In the genomic region with DNA sequence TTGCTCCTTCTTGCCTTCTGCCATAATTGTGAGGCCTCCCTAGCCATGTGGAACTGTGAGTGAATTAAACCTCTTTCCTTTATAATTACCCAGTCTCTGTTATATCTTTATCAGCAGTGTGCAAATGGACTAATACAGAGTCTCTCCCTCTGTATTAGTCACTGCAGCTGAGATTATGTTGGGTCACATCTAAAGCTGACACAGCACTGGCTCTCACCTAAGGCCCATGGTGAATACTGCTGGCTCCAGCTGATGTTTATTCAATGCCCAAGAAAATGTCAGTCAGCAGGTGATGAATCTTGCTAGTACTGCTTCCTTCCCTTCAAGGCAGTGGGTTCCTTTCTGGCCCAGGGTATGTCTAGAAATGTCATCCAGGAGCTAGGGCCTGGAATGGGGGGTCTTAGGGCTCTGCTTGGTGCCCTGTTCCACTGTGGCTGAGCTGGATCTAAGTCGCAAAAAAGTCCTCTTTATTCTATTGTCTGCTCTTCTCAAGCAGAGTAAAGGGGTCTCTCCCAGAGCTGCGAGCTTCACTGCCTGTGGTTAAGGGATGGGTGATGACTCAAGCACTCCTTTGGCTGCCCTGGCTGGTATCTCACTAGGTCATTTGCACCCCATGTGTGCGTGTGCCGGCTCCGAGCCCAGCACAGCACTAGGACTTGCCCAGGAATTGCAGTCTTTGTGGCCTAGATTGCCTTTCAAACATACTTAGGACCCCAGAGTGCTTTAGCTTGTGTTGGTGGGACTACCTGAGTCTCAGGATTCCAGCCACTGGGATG, we compare ENCODE assay signal across 1 cellular context.
TF ChIP-seq lines count a peak whose summit lies in the region.

No MANE protein-coding gene starts in this region.

TF ChIP-seq in GM23338, 12 proteins besides CTCF, POLR2A, EP300 and RAD21:
- TF ChIP-seq EZH2 (IDR thresholded peaks at IDR 0.05; ENCODE audit: low read depth, unreplicated experiment) (no peak), STAT1 (IDR thresholded peaks at IDR 0.05; ENCODE audit: unreplicated experiment) (no peak), POLR2AphosphoS5 (IDR thresholded peaks at IDR 0.05; ENCODE audit: low read depth) (no peak), EZH2phosphoT487 (IDR thresholded peaks at IDR 0.05; ENCODE audit: unreplicated experiment) (no peak), ZNF331 (CRISPR knock-in tag; IDR thresholded peaks at IDR 0.05; ENCODE audit: low read depth) (no peak), CREB1 (CRISPR knock-in tag; IDR thresholded peaks at IDR 0.05; ENCODE audit: low read depth) (no peak), JUNB (IDR thresholded peaks at IDR 0.05; ENCODE audit: unreplicated experiment) (no peak), NANOG (IDR thresholded peaks at IDR 0.05; ENCODE audit: borderline replicate concordance) (no peak), ZNF114 (CRISPR knock-in tag; IDR thresholded peaks at IDR 0.05) (no peak)
- TF ChIP-seq, protein P1, sequence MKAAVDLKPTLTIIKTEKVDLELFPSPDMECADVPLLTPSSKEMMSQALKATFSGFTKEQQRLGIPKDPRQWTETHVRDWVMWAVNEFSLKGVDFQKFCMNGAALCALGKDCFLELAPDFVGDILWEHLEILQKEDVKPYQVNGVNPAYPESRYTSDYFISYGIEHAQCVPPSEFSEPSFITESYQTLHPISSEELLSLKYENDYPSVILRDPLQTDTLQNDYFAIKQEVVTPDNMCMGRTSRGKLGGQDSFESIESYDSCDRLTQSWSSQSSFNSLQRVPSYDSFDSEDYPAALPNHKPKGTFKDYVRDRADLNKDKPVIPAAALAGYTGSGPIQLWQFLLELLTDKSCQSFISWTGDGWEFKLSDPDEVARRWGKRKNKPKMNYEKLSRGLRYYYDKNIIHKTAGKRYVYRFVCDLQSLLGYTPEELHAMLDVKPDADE (IDR thresholded peaks at IDR 0.05) = no peak
- TF ChIP-seq, protein P2, sequence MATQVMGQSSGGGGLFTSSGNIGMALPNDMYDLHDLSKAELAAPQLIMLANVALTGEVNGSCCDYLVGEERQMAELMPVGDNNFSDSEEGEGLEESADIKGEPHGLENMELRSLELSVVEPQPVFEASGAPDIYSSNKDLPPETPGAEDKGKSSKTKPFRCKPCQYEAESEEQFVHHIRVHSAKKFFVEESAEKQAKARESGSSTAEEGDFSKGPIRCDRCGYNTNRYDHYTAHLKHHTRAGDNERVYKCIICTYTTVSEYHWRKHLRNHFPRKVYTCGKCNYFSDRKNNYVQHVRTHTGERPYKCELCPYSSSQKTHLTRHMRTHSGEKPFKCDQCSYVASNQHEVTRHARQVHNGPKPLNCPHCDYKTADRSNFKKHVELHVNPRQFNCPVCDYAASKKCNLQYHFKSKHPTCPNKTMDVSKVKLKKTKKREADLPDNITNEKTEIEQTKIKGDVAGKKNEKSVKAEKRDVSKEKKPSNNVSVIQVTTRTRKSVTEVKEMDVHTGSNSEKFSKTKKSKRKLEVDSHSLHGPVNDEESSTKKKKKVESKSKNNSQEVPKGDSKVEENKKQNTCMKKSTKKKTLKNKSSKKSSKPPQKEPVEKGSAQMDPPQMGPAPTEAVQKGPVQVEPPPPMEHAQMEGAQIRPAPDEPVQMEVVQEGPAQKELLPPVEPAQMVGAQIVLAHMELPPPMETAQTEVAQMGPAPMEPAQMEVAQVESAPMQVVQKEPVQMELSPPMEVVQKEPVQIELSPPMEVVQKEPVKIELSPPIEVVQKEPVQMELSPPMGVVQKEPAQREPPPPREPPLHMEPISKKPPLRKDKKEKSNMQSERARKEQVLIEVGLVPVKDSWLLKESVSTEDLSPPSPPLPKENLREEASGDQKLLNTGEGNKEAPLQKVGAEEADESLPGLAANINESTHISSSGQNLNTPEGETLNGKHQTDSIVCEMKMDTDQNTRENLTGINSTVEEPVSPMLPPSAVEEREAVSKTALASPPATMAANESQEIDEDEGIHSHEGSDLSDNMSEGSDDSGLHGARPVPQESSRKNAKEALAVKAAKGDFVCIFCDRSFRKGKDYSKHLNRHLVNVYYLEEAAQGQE (IDR thresholded peaks at IDR 0.05; ENCODE audit: unreplicated experiment) = no peak
- TF ChIP-seq, protein P3, sequence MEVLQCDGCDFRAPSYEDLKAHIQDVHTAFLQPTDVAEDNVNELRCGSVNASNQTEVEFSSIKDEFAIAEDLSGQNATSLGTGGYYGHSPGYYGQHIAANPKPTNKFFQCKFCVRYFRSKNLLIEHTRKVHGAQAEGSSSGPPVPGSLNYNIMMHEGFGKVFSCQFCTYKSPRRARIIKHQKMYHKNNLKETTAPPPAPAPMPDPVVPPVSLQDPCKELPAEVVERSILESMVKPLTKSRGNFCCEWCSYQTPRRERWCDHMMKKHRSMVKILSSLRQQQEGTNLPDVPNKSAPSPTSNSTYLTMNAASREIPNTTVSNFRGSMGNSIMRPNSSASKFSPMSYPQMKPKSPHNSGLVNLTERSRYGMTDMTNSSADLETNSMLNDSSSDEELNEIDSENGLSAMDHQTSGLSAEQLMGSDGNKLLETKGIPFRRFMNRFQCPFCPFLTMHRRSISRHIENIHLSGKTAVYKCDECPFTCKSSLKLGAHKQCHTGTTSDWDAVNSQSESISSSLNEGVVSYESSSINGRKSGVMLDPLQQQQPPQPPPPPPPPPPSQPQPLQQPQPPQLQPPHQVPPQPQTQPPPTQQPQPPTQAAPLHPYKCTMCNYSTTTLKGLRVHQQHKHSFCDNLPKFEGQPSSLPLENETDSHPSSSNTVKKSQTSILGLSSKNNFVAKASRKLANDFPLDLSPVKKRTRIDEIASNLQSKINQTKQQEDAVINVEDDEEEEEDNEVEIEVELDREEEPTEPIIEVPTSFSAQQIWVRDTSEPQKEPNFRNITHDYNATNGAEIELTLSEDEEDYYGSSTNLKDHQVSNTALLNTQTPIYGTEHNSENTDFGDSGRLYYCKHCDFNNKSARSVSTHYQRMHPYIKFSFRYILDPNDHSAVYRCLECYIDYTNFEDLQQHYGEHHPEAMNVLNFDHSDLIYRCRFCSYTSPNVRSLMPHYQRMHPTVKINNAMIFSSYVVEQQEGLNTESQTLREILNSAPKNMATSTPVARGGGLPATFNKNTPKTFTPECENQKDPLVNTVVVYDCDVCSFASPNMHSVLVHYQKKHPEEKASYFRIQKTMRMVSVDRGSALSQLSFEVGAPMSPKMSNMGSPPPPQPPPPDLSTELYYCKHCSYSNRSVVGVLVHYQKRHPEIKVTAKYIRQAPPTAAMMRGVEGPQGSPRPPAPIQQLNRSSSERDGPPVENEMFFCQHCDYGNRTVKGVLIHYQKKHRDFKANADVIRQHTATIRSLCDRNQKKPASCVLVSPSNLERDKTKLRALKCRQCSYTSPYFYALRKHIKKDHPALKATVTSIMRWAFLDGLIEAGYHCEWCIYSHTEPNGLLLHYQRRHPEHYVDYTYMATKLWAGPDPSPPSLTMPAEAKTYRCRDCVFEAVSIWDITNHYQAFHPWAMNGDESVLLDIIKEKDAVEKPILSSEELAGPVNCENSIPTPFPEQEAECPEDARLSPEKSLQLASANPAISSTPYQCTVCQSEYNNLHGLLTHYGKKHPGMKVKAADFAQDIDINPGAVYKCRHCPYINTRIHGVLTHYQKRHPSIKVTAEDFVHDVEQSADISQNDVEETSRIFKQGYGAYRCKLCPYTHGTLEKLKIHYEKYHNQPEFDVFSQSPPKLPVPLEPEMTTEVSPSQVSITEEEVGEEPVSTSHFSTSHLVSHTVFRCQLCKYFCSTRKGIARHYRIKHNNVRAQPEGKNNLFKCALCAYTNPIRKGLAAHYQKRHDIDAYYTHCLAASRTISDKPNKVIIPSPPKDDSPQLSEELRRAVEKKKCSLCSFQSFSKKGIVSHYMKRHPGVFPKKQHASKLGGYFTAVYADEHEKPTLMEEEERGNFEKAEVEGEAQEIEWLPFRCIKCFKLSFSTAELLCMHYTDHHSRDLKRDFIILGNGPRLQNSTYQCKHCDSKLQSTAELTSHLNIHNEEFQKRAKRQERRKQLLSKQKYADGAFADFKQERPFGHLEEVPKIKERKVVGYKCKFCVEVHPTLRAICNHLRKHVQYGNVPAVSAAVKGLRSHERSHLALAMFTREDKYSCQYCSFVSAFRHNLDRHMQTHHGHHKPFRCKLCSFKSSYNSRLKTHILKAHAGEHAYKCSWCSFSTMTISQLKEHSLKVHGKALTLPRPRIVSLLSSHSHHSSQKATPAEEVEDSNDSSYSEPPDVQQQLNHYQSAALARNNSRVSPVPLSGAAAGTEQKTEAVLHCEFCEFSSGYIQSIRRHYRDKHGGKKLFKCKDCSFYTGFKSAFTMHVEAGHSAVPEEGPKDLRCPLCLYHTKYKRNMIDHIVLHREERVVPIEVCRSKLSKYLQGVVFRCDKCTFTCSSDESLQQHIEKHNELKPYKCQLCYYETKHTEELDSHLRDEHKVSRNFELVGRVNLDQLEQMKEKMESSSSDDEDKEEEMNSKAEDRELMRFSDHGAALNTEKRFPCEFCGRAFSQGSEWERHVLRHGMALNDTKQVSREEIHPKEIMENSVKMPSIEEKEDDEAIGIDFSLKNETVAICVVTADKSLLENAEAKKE (CRISPR knock-in tag; IDR thresholded peaks at IDR 0.05) = no peak
TF ChIP-seq in GM23338: peak in this region for 0.
